ENCODE assay signal across 1 cellular context in genomic region chr13:44906758-44907157, GRCh38.
TF ChIP-seq lines count a peak whose summit lies in the region.

No MANE protein-coding gene starts in this region.

TF ChIP-seq in GM23338, 12 proteins besides CTCF, POLR2A, EP300 and RAD21 (continued from another document):
- TF ChIP-seq ZNF462 (CRISPR knock-in tag; IDR thresholded peaks at IDR 0.05) (no peak), NANOG (IDR thresholded peaks at IDR 0.05; ENCODE audit: borderline replicate concordance) (no peak), ZNF331 (CRISPR knock-in tag; IDR thresholded peaks at IDR 0.05; ENCODE audit: low read depth) (no peak), JUNB (IDR thresholded peaks at IDR 0.05; ENCODE audit: unreplicated experiment) (no peak), CREB1 (CRISPR knock-in tag; IDR thresholded peaks at IDR 0.05; ENCODE audit: low read depth) (no peak), STAT1 (IDR thresholded peaks at IDR 0.05; ENCODE audit: unreplicated experiment) (no peak), EZH2phosphoT487 (IDR thresholded peaks at IDR 0.05; ENCODE audit: unreplicated experiment) (no peak)
